ENCODE assay signal across 9 cellular contexts in genomic region chr9:33472171-33472920, GRCh38. TPM values are rescaled to one million over a fixed set of nuclear protein-coding genes. Genes with fewer than 3 reads are reported as not detected.
DNase-seq lines count a peak whose midpoint lies in the region; ATAC-seq and TF ChIP-seq lines count a peak whose summit lies in the region.
"Had no signal": no experiment of that assay in that cellular context is flagged by ENCODE, and none has a peak within 500 bp of the region (broad histone marks: within the 10 kb centered on the region; RNA-seq: fewer than 3 reads in every experiment).

No MANE protein-coding gene starts in this region.

- peak overlapping the region; percentile 98 for H3K4me3 ChIP-seq in iPS-15b (ENCODE audit: low read depth, low read length)

- POLR2A ChIA-PET in activated CD4-positive, alpha-beta T cell treated with anti-CD3 and anti-CD28 coated beads, Interleukin-2, amount 10 ng/mL, durations not matched to agents 7 days and 5 days (lab: Charles Lee), result no interaction called here
- POLR2A ChIA-PET in activated CD8-positive, alpha-beta T cell treated with anti-CD3 and anti-CD28 coated beads for 36 hours (lab: Charles Lee), result interaction anchor here (1.0 to 5.2 kb wide), 2 partner anchors 11 to 188 kb away, joined by 3 to 52 read pairs; no protein-coding TSS in a partner anchor

- H3K36me3 ChIP-seq in iPS-15b (ENCODE audit: control insufficient read depth, insufficient read depth, low read length), result peaks cover 41% of the 10 kb centered on the region

- H3K27ac Mint-ChIP-seq in activated CD4-positive, alpha-beta T cell treated with anti-CD3 and anti-CD28 coated beads, Interleukin-2, amount 10 ng/mL, durations not matched to agents 7 days and 5 days, result peak overlapping the region; percentile 69
- H3K27ac Mint-ChIP-seq in activated CD8-positive, alpha-beta T cell treated with anti-CD3 and anti-CD28 coated beads for 36 hours, result peak overlapping the region; percentile 3
- peak overlapping the region; percentile 31 for H3K27ac Mint-ChIP-seq in stimulated activated naive B cell treated with anti-CD40 and anti-IgM and Interleukin-4, amounts not matched to agents 10 μg/mL and 1 μg/mL and 100 μg/mL, for 72 hours

- H3K4me1 Mint-ChIP-seq in activated CD4-positive, alpha-beta T cell treated with anti-CD3 and anti-CD28 coated beads, Interleukin-2, amount 10 ng/mL, durations not matched to agents 7 days and 5 days, result peaks cover 27% of the 10 kb centered on the region
- H3K4me1 Mint-ChIP-seq in activated CD8-positive, alpha-beta T cell treated with anti-CD3 and anti-CD28 coated beads for 36 hours (ENCODE audit: low read depth), result peaks cover 23% of the 10 kb centered on the region
- H3K4me1 Mint-ChIP-seq in stimulated activated naive B cell treated with anti-CD40 and anti-IgM and Interleukin-4, amounts not matched to agents 10 μg/mL and 1 μg/mL and 100 μg/mL, for 72 hours, result peaks cover 14 to 18% of the 10 kb centered on the region in 2 donors

- peaks cover 29% of the 10 kb centered on the region for H3K36me3 Mint-ChIP-seq in activated CD4-positive, alpha-beta T cell treated with anti-CD3 and anti-CD28 coated beads, Interleukin-2, amount 10 ng/mL, durations not matched to agents 7 days and 5 days (ENCODE audit: low read depth)
- H3K36me3 Mint-ChIP-seq in activated CD8-positive, alpha-beta T cell treated with anti-CD3 and anti-CD28 coated beads for 36 hours (ENCODE audit: low read depth), result peaks cover 44% of the 10 kb centered on the region
- H3K36me3 Mint-ChIP-seq in stimulated activated naive B cell treated with anti-CD40 and anti-IgM and Interleukin-4, amounts not matched to agents 10 μg/mL and 1 μg/mL and 100 μg/mL, for 72 hours, result peaks cover 29 to 46% of the 10 kb centered on the region in 2 donors

- H3K27me3 ChIP-seq in iPS-15b (ENCODE audit: control insufficient read depth, insufficient read depth, low read length), result no peaks in the 10 kb centered on the region

- no peak for TF ChIP-seq CTCF in activated CD8-positive, alpha-beta T cell treated with anti-CD3 and anti-CD28 coated beads for 36 hours (IDR thresholded peaks at IDR 0.05)

- no peak for DNase-seq in activated CD4-positive, alpha-beta T cell treated with anti-CD3 and anti-CD28 coated beads, Interleukin-2, amount 10 ng/mL, durations not matched to agents 7 days and 5 days
- no peak for DNase-seq in activated CD4-positive, alpha-beta T cell treated with anti-CD3 and anti-CD28 coated beads for 1 hour
- DNase-seq in activated CD8-positive, alpha-beta T cell treated with anti-CD3 and anti-CD28 coated beads for 36 hours, result no peak
- no peak for DNase-seq in stimulated activated naive B cell treated with anti-CD40 and anti-IgM and Interleukin-4, amounts not matched to agents 10 μg/mL and 1 μg/mL and 100 μg/mL, for 72 hours
- no peak for DNase-seq in NCI-H524 (lab: John Stamatoyannopoulos, UW)
- DNase-seq in DMS 273 (lab: John Stamatoyannopoulos, UW; ENCODE audit: unreplicated experiment), result no peak
- DNase-seq: NCI-H2081 had no signal

- H3K9me3 ChIP-seq in iPS-15b (ENCODE audit: control insufficient read depth, insufficient read depth, low read length), result no peaks in the 10 kb centered on the region

- H3K9ac ChIP-seq in iPS-15b (ENCODE audit: low read depth, low read length), result no peak overlapping the region

- ATAC-seq in activated CD8-positive, alpha-beta T cell treated with anti-CD3 and anti-CD28 coated beads for 36 hours, result no peak
- ATAC-seq in stimulated activated naive B cell treated with anti-CD40 and anti-IgM and Interleukin-4, amounts not matched to agents 10 μg/mL and 1 μg/mL and 100 μg/mL, for 72 hours (replicated peaks), result no peak
- ATAC-seq in HG02852 (IDR thresholded peaks at IDR 0.05; ENCODE audit: unreplicated experiment), result no peak

- CTCF ChIA-PET in activated CD4-positive, alpha-beta T cell treated with anti-CD3 and anti-CD28 coated beads, Interleukin-2, amount 10 ng/mL, durations not matched to agents 7 days and 5 days (lab: Charles Lee), result interaction anchor here (0.6 to 3.3 kb wide), 9 partner anchors 9 to 332 kb away, joined by 3 to 24 read pairs (median 3); partner anchors contain the start of gene AQP3
- CTCF ChIA-PET in activated CD8-positive, alpha-beta T cell treated with anti-CD3 and anti-CD28 coated beads for 36 hours (lab: Charles Lee), result interaction anchor here (0.9 to 5.5 kb wide), 9 partner anchors 10 to 190 kb away, joined by 3 to 65 read pairs (median 5); partner anchors contain the start of gene AQP3

- no peaks in the 10 kb centered on the region for H3K27me3 Mint-ChIP-seq in activated CD4-positive, alpha-beta T cell treated with anti-CD3 and anti-CD28 coated beads, Interleukin-2, amount 10 ng/mL, durations not matched to agents 7 days and 5 days
- no peaks in the 10 kb centered on the region for H3K27me3 Mint-ChIP-seq in activated CD8-positive, alpha-beta T cell treated with anti-CD3 and anti-CD28 coated beads for 36 hours
- H3K27me3 Mint-ChIP-seq in stimulated activated naive B cell treated with anti-CD40 and anti-IgM and Interleukin-4, amounts not matched to agents 10 μg/mL and 1 μg/mL and 100 μg/mL, for 72 hours, result no peaks in the 10 kb centered on the region

- H3K9me3 Mint-ChIP-seq in activated CD4-positive, alpha-beta T cell treated with anti-CD3 and anti-CD28 coated beads, Interleukin-2, amount 10 ng/mL, durations not matched to agents 7 days and 5 days, result no peaks in the 10 kb centered on the region
- H3K9me3 Mint-ChIP-seq in activated CD8-positive, alpha-beta T cell treated with anti-CD3 and anti-CD28 coated beads for 36 hours, result no peaks in the 10 kb centered on the region
- no peaks in the 10 kb centered on the region for H3K9me3 Mint-ChIP-seq in stimulated activated naive B cell treated with anti-CD40 and anti-IgM and Interleukin-4, amounts not matched to agents 10 μg/mL and 1 μg/mL and 100 μg/mL, for 72 hours

- H3K4me3 Mint-ChIP-seq in activated CD4-positive, alpha-beta T cell treated with anti-CD3 and anti-CD28 coated beads, Interleukin-2, amount 10 ng/mL, durations not matched to agents 7 days and 5 days, result peak overlapping the region; percentile 94
- peak overlapping the region; percentile 89 for H3K4me3 Mint-ChIP-seq in activated CD8-positive, alpha-beta T cell treated with anti-CD3 and anti-CD28 coated beads for 36 hours
- H3K4me3 Mint-ChIP-seq in stimulated activated naive B cell treated with anti-CD40 and anti-IgM and Interleukin-4, amounts not matched to agents 10 μg/mL and 1 μg/mL and 100 μg/mL, for 72 hours, result peak overlapping the region; percentile 83 to 95

- no peaks in the 10 kb centered on the region for H3K4me1 ChIP-seq in iPS-15b (ENCODE audit: control insufficient read depth, insufficient read depth, low read length)

- intact Hi-C loops in activated CD8-positive, alpha-beta T cell treated with anti-CD3 and anti-CD28 coated beads for 36 hours (cut with micrococcal nuclease), result no loop called here

RNA-seq across cellular contexts. Expression of gene NOL6, which starts 1.4 kb away (rescaled TPM):
- total RNA-seq in activated CD4-positive, alpha-beta T cell treated with anti-CD3 and anti-CD28 coated beads, Interleukin-2, amount 10 ng/mL, durations not matched to agents 7 days and 5 days, result 10 to 100 TPM; 36.2 to 37.7 TPM
- 10 to 100 TPM; 45.5 to 45.9 TPM for total RNA-seq in activated CD8-positive, alpha-beta T cell treated with anti-CD3 and anti-CD28 coated beads for 36 hours

RNA-seq across cellular contexts. Expression of gene AQP3, which starts 25.0 kb away (rescaled TPM):
- total RNA-seq in activated CD4-positive, alpha-beta T cell treated with anti-CD3 and anti-CD28 coated beads, Interleukin-2, amount 10 ng/mL, durations not matched to agents 7 days and 5 days, result 100 to 1,000 TPM; 190 to 194 TPM
- 1 to 10 TPM; 1.2 to 2.6 TPM for total RNA-seq in activated CD8-positive, alpha-beta T cell treated with anti-CD3 and anti-CD28 coated beads for 36 hours

RNA-seq across cellular contexts. Expression of gene ANKRD18B, which starts 51.7 kb away (rescaled TPM):
- total RNA-seq in activated CD4-positive, alpha-beta T cell treated with anti-CD3 and anti-CD28 coated beads, Interleukin-2, amount 10 ng/mL, durations not matched to agents 7 days and 5 days, result under 1 TPM; 0.46 to 0.97 TPM
- under 1 TPM in 1 of 2 experiments, not detected in 1; 0.56 TPM for total RNA-seq in activated CD8-positive, alpha-beta T cell treated with anti-CD3 and anti-CD28 coated beads for 36 hours

Comparison
In these comparisons a context has a peak if more than half of its experiments do, and no peak if none do; other contexts are left out.
1. H3K27ac Mint-ChIP-seq: peak in every context shown above with its lines; median percentile 69 in activated CD4-positive, alpha-beta T cell treated with anti-CD3 and anti-CD28 coated beads, Interleukin-2, amount 10 ng/mL, durations not matched to agents 7 days and 5 days; 31 in stimulated activated naive B cell treated with anti-CD40 and anti-IgM and Interleukin-4, amounts not matched to agents 10 μg/mL and 1 μg/mL and 100 μg/mL, for 72 hours; 3 in activated CD8-positive, alpha-beta T cell treated with anti-CD3 and anti-CD28 coated beads for 36 hours.
2. RNA of gene AQP3, which starts 25.0 kb away (total RNA-seq): 190 to 194 TPM in activated CD4-positive, alpha-beta T cell treated with anti-CD3 and anti-CD28 coated beads, Interleukin-2, amount 10 ng/mL, durations not matched to agents 7 days and 5 days; 1.2 to 2.6 TPM in activated CD8-positive, alpha-beta T cell treated with anti-CD3 and anti-CD28 coated beads for 36 hours; every median in the first group is over 10 times any median in the second.
3. Peak in every context shown above with its lines, with median percentiles within 50 percentile points of each other: H3K4me3 Mint-ChIP-seq.